35 cellular contexts compared by ENCODE assay signal in the genomic region with DNA sequence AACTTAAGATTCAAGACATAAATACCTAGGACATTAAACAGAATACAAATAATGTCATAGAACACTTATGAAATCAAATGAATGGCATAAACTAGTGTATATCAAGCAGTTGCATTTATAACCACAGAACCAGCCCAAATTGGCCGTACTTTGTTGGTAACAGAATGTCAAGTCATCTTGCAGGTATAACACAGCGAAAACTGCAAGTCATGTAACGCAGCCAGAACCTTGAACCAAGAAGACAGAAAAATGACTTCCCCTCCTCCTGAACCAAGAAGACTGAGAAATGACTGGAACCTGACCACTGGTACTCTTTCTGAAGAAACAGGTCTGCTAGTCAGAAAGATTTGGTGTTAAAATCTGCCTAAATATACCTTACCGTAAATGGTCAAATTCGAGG. TPM values are rescaled to one million over a fixed set of nuclear protein-coding genes. Genes with fewer than 3 reads are reported as not detected.
"Had no signal": no experiment of that assay in that cellular context is flagged by ENCODE, and none has a peak within 500 bp of the region (broad histone marks: within the 10 kb centered on the region; RNA-seq: fewer than 3 reads in every experiment).

No MANE protein-coding gene starts in this region.

- H3K9me3 ChIP-seq: ascending aorta, breast epithelium, colonic mucosa, esophagus squamous epithelium, gastroesophageal sphincter, heart right ventricle had no signal

- H3K4me3 ChIP-seq: ascending aorta, breast epithelium, cardiac muscle cell, colonic mucosa, esophagus squamous epithelium, gastroesophageal sphincter, heart right ventricle had no signal

- H3K36me3 ChIP-seq: ascending aorta, breast epithelium, cardiac muscle cell, colonic mucosa, esophagus squamous epithelium, gastroesophageal sphincter, heart right ventricle, WERI-Rb-1 had no signal

- H3K27me3 ChIP-seq: ascending aorta, breast epithelium, colonic mucosa, esophagus squamous epithelium, gastroesophageal sphincter, heart right ventricle had no signal

- H3K27ac ChIP-seq: ascending aorta, breast epithelium, cardiac muscle cell, colonic mucosa, epithelial cell of prostate, esophagus squamous epithelium, gastroesophageal sphincter, heart right ventricle had no signal

- ATAC-seq: activated CD4-positive, CD25-positive, alpha-beta regulatory T cell treated with anti-CD3 and anti-CD28 coated beads, Interleukin-2, amount 50 U/mL, for 24 hours; activated CD8-positive, alpha-beta T cell treated with anti-CD3 and anti-CD28 coated beads for 36 hours; activated naive CD4-positive, alpha-beta T cell treated with anti-CD3 and anti-CD28 coated beads, Interleukin-2, amount 50 U/mL, for 72 hours; activated T-cell treated with anti-CD3 and anti-CD28 coated beads, Interleukin-2, amount 50 U/mL, for 4 hours; activated T-helper 17 cell treated with anti-CD3 and anti-CD28 coated beads, Interleukin-2, amount 50 U/mL, for 72 hours; gastroesophageal sphincter; heart right ventricle; T-helper 17 cell had no signal

- FAIRE-seq: endometrium, endothelial cell of umbilical vein had no signal

- H3K4me1 ChIP-seq: ascending aorta, breast epithelium, colonic mucosa, esophagus squamous epithelium, gastroesophageal sphincter, heart right ventricle had no signal

- H3K27me3 Mint-ChIP-seq: activated B cell treated with CpG ODN at 0.5 μM for 24 hours; activated CD8-positive, alpha-beta T cell treated with anti-CD3 and anti-CD28 coated beads for 36 hours; activated naive CD8-positive, alpha-beta T cell treated with anti-CD3 and anti-CD28 coated beads, Interleukin-2, amount 10 ng/mL, durations not matched to agents 7 days and 5 days; brain had no signal

- H3K9me3 Mint-ChIP-seq: activated B cell treated with CpG ODN at 0.5 μM for 24 hours; activated CD8-positive, alpha-beta T cell treated with anti-CD3 and anti-CD28 coated beads for 36 hours; activated naive CD4-positive, alpha-beta T cell treated with anti-CD3 and anti-CD28 coated beads, Interleukin-2, amount 50 U/mL, for 72 hours; activated naive CD8-positive, alpha-beta T cell treated with anti-CD3 and anti-CD28 coated beads, Interleukin-2, amount 10 ng/mL, durations not matched to agents 7 days and 5 days; activated T-cell treated with anti-CD3 and anti-CD28 coated beads, Interleukin-2, amount 50 U/mL, for 4 hours; activated T-helper 17 cell treated with anti-CD3 and anti-CD28 coated beads, Interleukin-2, amount 50 U/mL, for 72 hours; brain; T-helper 2 cell treated with Interferon-gamma antibody and Interleukin-4, amounts not matched to agents 5 μg/mL and 100 μg/mL, for 36 hours had no signal

- H3K4me1 Mint-ChIP-seq: activated B cell treated with CpG ODN at 0.5 μM for 24 hours; activated T-helper 17 cell treated with anti-CD3 and anti-CD28 coated beads, Interleukin-2, amount 50 U/mL, for 72 hours; brain; T-helper 17 cell had no signal

- H3K4me3 Mint-ChIP-seq: activated B cell treated with CpG ODN at 0.5 μM for 24 hours; activated CD8-positive, alpha-beta T cell treated with anti-CD3 and anti-CD28 coated beads for 36 hours; activated naive CD8-positive, alpha-beta T cell treated with anti-CD3 and anti-CD28 coated beads, Interleukin-2, amount 10 ng/mL, durations not matched to agents 7 days and 5 days; activated T-cell treated with anti-CD3 and anti-CD28 coated beads, Interleukin-2, amount 50 U/mL, for 4 hours; activated T-helper 17 cell treated with anti-CD3 and anti-CD28 coated beads, Interleukin-2, amount 50 U/mL, for 72 hours; brain; T-helper 17 cell; T-helper 2 cell treated with Interferon-gamma antibody and Interleukin-4, amounts not matched to agents 5 μg/mL and 100 μg/mL, for 36 hours had no signal

- H3K36me3 Mint-ChIP-seq: activated naive CD4-positive, alpha-beta T cell treated with anti-CD3 and anti-CD28 coated beads, Interleukin-2, amount 50 U/mL, for 72 hours; activated naive CD8-positive, alpha-beta T cell treated with anti-CD3 and anti-CD28 coated beads, Interleukin-2, amount 10 ng/mL, durations not matched to agents 7 days and 5 days; brain had no signal

- DNase-seq: activated B cell treated with CpG ODN at 0.5 μM for 24 hours; activated CD4-positive, alpha-beta T cell treated with anti-CD3 and anti-CD28 coated beads for 48 hours; activated CD4-positive, alpha-beta T cell treated with anti-CD3 and anti-CD28 coated beads, Interleukin-2, amount 50 U/mL, for 1 hour; activated CD4-positive, alpha-beta T cell treated with anti-CD3 and anti-CD28 coated beads, Interleukin-2, amount 50 U/mL, for 48 hours; activated CD8-positive, alpha-beta memory T cell treated with anti-CD3 and anti-CD28 coated beads for 24 hours; activated CD8-positive, alpha-beta T cell treated with anti-CD3 and anti-CD28 coated beads for 36 hours; activated effector memory CD4-positive, alpha-beta T cell treated with Interleukin-2 at 50 U/mL for 16 hours; activated gamma-delta T cell treated with Interleukin-2 at 50 U/mL for 16 hours; activated naive CD4-positive, alpha-beta T cell treated with Interleukin-2 at 50 U/mL for 16 hours; activated naive CD8-positive, alpha-beta T cell treated with anti-CD3 and anti-CD28 coated beads, Interleukin-2, amount 10 ng/mL, durations not matched to agents 7 days and 5 days; activated T-cell treated with anti-CD3 and anti-CD28 coated beads, Interleukin-2, amount 50 U/mL, for 4 hours; central memory CD4-positive, alpha-beta T cell; cerebellar nuclear complex; colonic mucosa; effector CD8-positive, alpha-beta T cell; esophagus squamous epithelium; foreskin melanocyte; heart right ventricle; T-helper 17 cell; T1000; WERI-Rb-1 had no signal

- H3K27ac Mint-ChIP-seq: activated B cell treated with CpG ODN at 0.5 μM for 24 hours; activated CD8-positive, alpha-beta T cell treated with anti-CD3 and anti-CD28 coated beads for 36 hours; activated naive CD4-positive, alpha-beta T cell treated with anti-CD3 and anti-CD28 coated beads, Interleukin-2, amount 50 U/mL, for 72 hours; activated naive CD8-positive, alpha-beta T cell treated with anti-CD3 and anti-CD28 coated beads, Interleukin-2, amount 10 ng/mL, durations not matched to agents 7 days and 5 days; activated T-helper 17 cell treated with anti-CD3 and anti-CD28 coated beads, Interleukin-2, amount 50 U/mL, for 72 hours; brain; T-helper 17 cell; T-helper 2 cell treated with Interferon-gamma antibody and Interleukin-4, amounts not matched to agents 5 μg/mL and 100 μg/mL, for 36 hours had no signal

RNA-seq across cellular contexts. Expression of a gene that starts 38.9 kb away (rescaled TPM):
- total RNA-seq: ascending aorta, dermis microvascular lymphatic vessel endothelial cell, endothelial cell of umbilical vein, glomerular endothelial cell had no signal
- polyA plus RNA-seq: endothelial cell of umbilical vein had no signal
